Comparison of ENCODE assay signal across 15 cellular contexts in genomic region chr2:73223821-73224220, GRCh38. TPM values are rescaled to one million over a fixed set of nuclear protein-coding genes. Genes with fewer than 3 reads are reported as not detected.
DNase-seq lines count a peak whose midpoint lies in the region; ATAC-seq and TF ChIP-seq lines count a peak whose summit lies in the region.
"Had no signal": no experiment of that assay in that cellular context is flagged by ENCODE, and none has a peak within 500 bp of the region (broad histone marks: within the 10 kb centered on the region; RNA-seq: fewer than 3 reads in every experiment).

No MANE protein-coding gene starts in this region.

- peaks cover 28% of the 10 kb centered on the region for H3K36me3 ChIP-seq in osteoblast (ENCODE audit: insufficient read depth, low read length)

- peaks cover 18% of the 10 kb centered on the region for H3K36me3 Mint-ChIP-seq in activated naive CD4-positive, alpha-beta T cell treated with anti-CD3 and anti-CD28 coated beads for 36 hours (ENCODE audit: low read depth)
- peaks cover 4% of the 10 kb centered on the region for H3K36me3 Mint-ChIP-seq in activated naive CD4-positive, alpha-beta T cell treated with anti-CD3 and anti-CD28 coated beads, Interleukin-2, amount 10 ng/mL, durations not matched to agents 7 days and 5 days
- no peaks in the 10 kb centered on the region for H3K36me3 Mint-ChIP-seq in T-helper 17 cell (ENCODE audit: low read depth)
- H3K36me3 Mint-ChIP-seq in activated T-helper 17 cell treated with anti-CD3 and anti-CD28 coated beads, Interleukin-2, amount 50 U/mL, for 72 hours (ENCODE audit: low read depth): peaks cover 66% of the 10 kb centered on the region

- no peak overlapping the region for H3K27ac ChIP-seq in osteoblast (ENCODE audit: low read depth, low read length)
- H3K27ac ChIP-seq: BLaER1 treated with 17β-estradiol and CSF1 and Interleukin-3, amounts not matched to agents 10 nM and 100 nM had no signal

- peaks cover 3% of the 10 kb centered on the region for H3K4me1 Mint-ChIP-seq in activated naive CD4-positive, alpha-beta T cell treated with anti-CD3 and anti-CD28 coated beads for 36 hours (ENCODE audit: low read depth)
- H3K4me1 Mint-ChIP-seq in activated naive CD4-positive, alpha-beta T cell treated with anti-CD3 and anti-CD28 coated beads, Interleukin-2, amount 10 ng/mL, durations not matched to agents 7 days and 5 days: peaks cover 10% of the 10 kb centered on the region
- no peaks in the 10 kb centered on the region for H3K4me1 Mint-ChIP-seq in T-helper 17 cell
- H3K4me1 Mint-ChIP-seq in activated T-helper 17 cell treated with anti-CD3 and anti-CD28 coated beads, Interleukin-2, amount 50 U/mL, for 72 hours: no peaks in the 10 kb centered on the region
- H3K4me1 Mint-ChIP-seq: CD4-positive, CD25-positive, alpha-beta regulatory T cell had no signal

- no peak for DNase-seq in activated naive CD4-positive, alpha-beta T cell treated with anti-CD3 and anti-CD28 coated beads for 36 hours
- no peak for DNase-seq in activated naive CD4-positive, alpha-beta T cell treated with anti-CD3 and anti-CD28 coated beads, Interleukin-2, amount 10 ng/mL, durations not matched to agents 7 days and 5 days
- DNase-seq in T-helper 17 cell (no peak), osteoblast (ENCODE audit: insufficient read length, low spot score, missing footprints) (peak; percentile 57), globus pallidus (ENCODE audit: low spot score) (no peak)
- DNase-seq: ACHN; CD4-positive, CD25-positive, alpha-beta regulatory T cell; DMS53; GF-D8 had no signal

- no peak overlapping the region for H3K4me3 ChIP-seq in osteoblast (ENCODE audit: insufficient read depth, low read length)
- H3K4me3 ChIP-seq: BLaER1 treated with 17β-estradiol and CSF1 and Interleukin-3, amounts not matched to agents 10 nM and 100 nM; HAP-1 had no signal

- no peaks in the 10 kb centered on the region for H3K9me3 Mint-ChIP-seq in activated naive CD4-positive, alpha-beta T cell treated with anti-CD3 and anti-CD28 coated beads for 36 hours
- no peaks in the 10 kb centered on the region for H3K9me3 Mint-ChIP-seq in activated naive CD4-positive, alpha-beta T cell treated with anti-CD3 and anti-CD28 coated beads, Interleukin-2, amount 10 ng/mL, durations not matched to agents 7 days and 5 days
- no peaks in the 10 kb centered on the region for H3K9me3 Mint-ChIP-seq in activated T-helper 17 cell treated with anti-CD3 and anti-CD28 coated beads, Interleukin-2, amount 50 U/mL, for 72 hours
- H3K9me3 Mint-ChIP-seq: CD4-positive, CD25-positive, alpha-beta regulatory T cell had no signal

- no peak overlapping the region for H3K4me2 ChIP-seq in osteoblast (ENCODE audit: insufficient read depth, low read length)

- CTCF ChIA-PET in activated naive CD4-positive, alpha-beta T cell treated with anti-CD3 and anti-CD28 coated beads for 36 hours (lab: Charles Lee): interaction anchor here (0.8 kb wide), 1 partner anchor 13 kb away, joined by 3 read pairs; no protein-coding TSS in a partner anchor
- CTCF ChIA-PET in activated naive CD4-positive, alpha-beta T cell treated with anti-CD3 and anti-CD28 coated beads, Interleukin-2, amount 10 ng/mL, durations not matched to agents 7 days and 5 days (lab: Charles Lee): interaction anchor here (1.9 kb wide), 1 partner anchor 47 kb away, joined by 7 read pairs; no protein-coding TSS in a partner anchor

- H4K20me1 ChIP-seq in osteoblast (ENCODE audit: insufficient read depth, low read length): no peaks in the 10 kb centered on the region

- no peak for TF ChIP-seq CTCF in osteoblast (IDR thresholded peaks at IDR 0.05; ENCODE audit: extremely low read depth, low read depth, low read length)

- H2AFZ ChIP-seq in osteoblast (ENCODE audit: low read length): no peak overlapping the region

- no peaks in the 10 kb centered on the region for H3K27me3 Mint-ChIP-seq in activated naive CD4-positive, alpha-beta T cell treated with anti-CD3 and anti-CD28 coated beads for 36 hours (ENCODE audit: low read depth)
- H3K27me3 Mint-ChIP-seq in activated naive CD4-positive, alpha-beta T cell treated with anti-CD3 and anti-CD28 coated beads, Interleukin-2, amount 10 ng/mL, durations not matched to agents 7 days and 5 days: no peaks in the 10 kb centered on the region
- H3K27me3 Mint-ChIP-seq in T-helper 17 cell: no peaks in the 10 kb centered on the region
- H3K27me3 Mint-ChIP-seq in activated T-helper 17 cell treated with anti-CD3 and anti-CD28 coated beads, Interleukin-2, amount 50 U/mL, for 72 hours: no peaks in the 10 kb centered on the region
- H3K27me3 Mint-ChIP-seq: CD4-positive, CD25-positive, alpha-beta regulatory T cell had no signal

- no peak overlapping the region for H3K4me3 Mint-ChIP-seq in activated naive CD4-positive, alpha-beta T cell treated with anti-CD3 and anti-CD28 coated beads for 36 hours
- no peak overlapping the region for H3K4me3 Mint-ChIP-seq in activated naive CD4-positive, alpha-beta T cell treated with anti-CD3 and anti-CD28 coated beads, Interleukin-2, amount 10 ng/mL, durations not matched to agents 7 days and 5 days
- H3K4me3 Mint-ChIP-seq in T-helper 17 cell: no peak overlapping the region
- no peak overlapping the region for H3K4me3 Mint-ChIP-seq in activated T-helper 17 cell treated with anti-CD3 and anti-CD28 coated beads, Interleukin-2, amount 50 U/mL, for 72 hours
- H3K4me3 Mint-ChIP-seq: CD4-positive, CD25-positive, alpha-beta regulatory T cell had no signal

- peaks cover 8% of the 10 kb centered on the region for H3K79me2 ChIP-seq in osteoblast (ENCODE audit: insufficient read depth, low read length)

- ATAC-seq in T-helper 17 cell (no peak), HG02610 (IDR thresholded peaks at IDR 0.05; ENCODE audit: unreplicated experiment) (no peak), HG03039 (IDR thresholded peaks at IDR 0.05; ENCODE audit: unreplicated experiment) (no peak)
- ATAC-seq in activated T-helper 17 cell treated with anti-CD3 and anti-CD28 coated beads, Interleukin-2, amount 50 U/mL, for 72 hours (replicated peaks): no peak

- H3K27me3 ChIP-seq in osteoblast (ENCODE audit: insufficient read depth, low read length): no peaks in the 10 kb centered on the region
- H3K27me3 ChIP-seq: BLaER1 treated with 17β-estradiol and CSF1 and Interleukin-3, amounts not matched to agents 10 nM and 100 nM had no signal

- H3K4me1 ChIP-seq in osteoblast (ENCODE audit: insufficient read depth, low read length): no peaks in the 10 kb centered on the region
- H3K4me1 ChIP-seq: HAP-1 had no signal

- H3K27ac Mint-ChIP-seq in activated naive CD4-positive, alpha-beta T cell treated with anti-CD3 and anti-CD28 coated beads for 36 hours: peak overlapping the region; percentile 20
- no peak overlapping the region for H3K27ac Mint-ChIP-seq in activated naive CD4-positive, alpha-beta T cell treated with anti-CD3 and anti-CD28 coated beads, Interleukin-2, amount 10 ng/mL, durations not matched to agents 7 days and 5 days
- peak overlapping the region; percentile 68 for H3K27ac Mint-ChIP-seq in T-helper 17 cell
- H3K27ac Mint-ChIP-seq in activated T-helper 17 cell treated with anti-CD3 and anti-CD28 coated beads, Interleukin-2, amount 50 U/mL, for 72 hours: peak overlapping the region; percentile 54

- H3K9me3 ChIP-seq in T-helper 17 cell (ENCODE audit: control insufficient read depth, low read length, poor library complexity, severe bottlenecking) (no peaks in the 10 kb centered on the region), osteoblast (ENCODE audit: low read depth, low read length) (no peaks in the 10 kb centered on the region)
- H3K9me3 ChIP-seq: BLaER1 treated with 17β-estradiol and CSF1 and Interleukin-3, amounts not matched to agents 10 nM and 100 nM; HAP-1 had no signal

- intact Hi-C loops in activated naive CD4-positive, alpha-beta T cell treated with anti-CD3 and anti-CD28 coated beads for 36 hours (cut with micrococcal nuclease): no loop called here

RNA-seq across cellular contexts. Expression of gene PRADC1, which starts 9.2 kb away (rescaled TPM):
- total RNA-seq in activated naive CD4-positive, alpha-beta T cell treated with anti-CD3 and anti-CD28 coated beads for 36 hours: 10 to 100 TPM; 10.1 to 10.2 TPM
- total RNA-seq in T-helper 17 cell (1 to 10 TPM; 4.7 to 5.9 TPM), osteoblast (11.2 and 15.9 TPM in 2 replicates)
- 10 to 100 TPM in 1 of 2 donors, 1 to 10 TPM in 1; 10.0 to 16.0 TPM for total RNA-seq in activated T-helper 17 cell treated with anti-CD3 and anti-CD28 coated beads, Interleukin-2, amount 50 U/mL, for 72 hours

RNA-seq across cellular contexts. Expression of gene SMYD5, which starts 9.8 kb away (rescaled TPM):
- total RNA-seq in activated naive CD4-positive, alpha-beta T cell treated with anti-CD3 and anti-CD28 coated beads for 36 hours: 10 to 100 TPM; 37.4 to 39.0 TPM
- total RNA-seq in T-helper 17 cell (10 to 100 TPM; 31.9 to 37.0 TPM), osteoblast (16.5 and 17.4 TPM in 2 replicates)
- 10 to 100 TPM; 36.5 to 37.6 TPM for total RNA-seq in activated T-helper 17 cell treated with anti-CD3 and anti-CD28 coated beads, Interleukin-2, amount 50 U/mL, for 72 hours

RNA-seq across cellular contexts. Expression of gene CCT7, which starts 10.3 kb away (rescaled TPM):
- total RNA-seq in activated naive CD4-positive, alpha-beta T cell treated with anti-CD3 and anti-CD28 coated beads for 36 hours: 100 to 1,000 TPM; 654 to 705 TPM
- 100 to 1,000 TPM; 132 to 152 TPM for total RNA-seq in T-helper 17 cell
- total RNA-seq in activated T-helper 17 cell treated with anti-CD3 and anti-CD28 coated beads, Interleukin-2, amount 50 U/mL, for 72 hours: 100 to 1,000 TPM; 317 to 592 TPM
- 180 and 200 TPM in 2 replicates for total RNA-seq in osteoblast

RNA-seq across cellular contexts. Expression of gene NOTO, which starts 21.4 kb away (rescaled TPM):
- not detected for total RNA-seq in activated naive CD4-positive, alpha-beta T cell treated with anti-CD3 and anti-CD28 coated beads for 36 hours
- total RNA-seq in T-helper 17 cell: not detected
- not detected for total RNA-seq in activated T-helper 17 cell treated with anti-CD3 and anti-CD28 coated beads, Interleukin-2, amount 50 U/mL, for 72 hours
- not detected in 2 replicates for total RNA-seq in osteoblast
- total RNA-seq: A172; CD4-positive, CD25-positive, alpha-beta regulatory T cell had no signal
